8 cellular contexts compared by ENCODE assay signal in genomic region chr12:10716704-10717315, GRCh38. TPM values are rescaled to one million over a fixed set of nuclear protein-coding genes. Genes with fewer than 3 reads are reported as not detected.
DNase-seq lines count a peak whose midpoint lies in the region; ATAC-seq, FAIRE-seq and TF ChIP-seq lines count a peak whose summit lies in the region.

No MANE protein-coding gene starts in this region.

- peak overlapping the region; percentile 28; the same call in 1 of the 2 replicates for H4K8ac ChIP-seq in H1 (ENCODE audit: extremely low read depth, insufficient read depth, low read length)

- peak; percentile 65 for DNase-seq in A673 (ENCODE audit: low spot score)
- no peak for DNase-seq in H1 (ENCODE audit: low read depth in 1 of 2, low spot score in 2 of 2)
- DNase-seq in mucosa of gallbladder (ENCODE audit: low spot score): peak; percentile 72
- no peak for DNase-seq in activated CD4-positive, alpha-beta T cell treated with anti-CD3 and anti-CD28 coated beads for 4 hours
- DNase-seq in SIG-M5 (lab: John Stamatoyannopoulos, UW): no peak

- H3K23me2 ChIP-seq in H1 (ENCODE audit: low read depth, low read length): peaks cover 2% of the 10 kb centered on the region

- no peak for TF ChIP-seq CTCF in A673 (conservative IDR thresholded peaks at IDR 0.05; ENCODE audit: low read depth, low read length)
- no peak for TF ChIP-seq CTCF in Loucy (conservative IDR thresholded peaks at IDR 0.05; ENCODE audit: low read length)
- no peak for TF ChIP-seq CTCF in H1 (IDR thresholded peaks at IDR 0.05; ENCODE audit: control extremely low read depth in 1 of 3, insufficient read depth in 1 of 3, low read depth in 1 of 3, low read length in 3 of 3)

- POLR2A ChIA-PET in A673 (lab: Charles Lee; ENCODE audit: low non-redundant PET): no interaction called here
- POLR2A ChIA-PET in H1 (lab: Charles Lee; ENCODE audit: partially characterized antibody): interaction anchor here (0.9 to 1.9 kb wide), 4 partner anchors 8 to 455 kb away, joined by 3 to 10 read pairs (median 4); no protein-coding TSS in a partner anchor

- no peak overlapping the region for H2AK5ac ChIP-seq in H1 (ENCODE audit: low read depth, low read length)

- FAIRE-seq in H1 (lab: Jason Lieb, UNC): no peak

- peaks cover 32% of the 10 kb centered on the region for H4K20me1 ChIP-seq in Loucy (ENCODE audit: insufficient read depth, low read length, poor library complexity, severe bottlenecking)
- peaks cover 4 to 8% of the 10 kb centered on the region in 2 experiments for H4K20me1 ChIP-seq in H1 (replicated peaks in 1 of 2; ENCODE audit: control insufficient read depth in 1 of 2, insufficient read depth in 2 of 2, low read length in 2 of 2)

- CTCF ChIA-PET in A673 (lab: Charles Lee): no interaction called here
- CTCF ChIA-PET in H1 (lab: Charles Lee; ENCODE audit: partially characterized antibody): interaction anchor here (0.9 to 1.6 kb wide), 6 partner anchors 9 to 1988 kb away, joined by 3 to 4 read pairs (median 3); no protein-coding TSS in a partner anchor

- H2BK20ac ChIP-seq in H1 (ENCODE audit: low read length): no peak overlapping the region

- H3K36me3 ChIP-seq in A673 (ENCODE audit: insufficient read depth, low read length, poor library complexity, severe bottlenecking) (peaks cover 42% of the 10 kb centered on the region), Loucy (ENCODE audit: insufficient read depth, low read length) (peaks cover 33% of the 10 kb centered on the region; the same call in 1 of the 2 replicates), H1 (ENCODE audit: control insufficient read depth in 2 of 4, insufficient read depth in 4 of 4, low read length in 3 of 4) (peaks cover 10 to 53% (median 40%) of the 10 kb centered on the region in 4 experiments)

- H3K4me2 ChIP-seq in Loucy (ENCODE audit: low read depth, low read length, poor library complexity, severe bottlenecking): peak overlapping the region; percentile 74
- peak overlapping the region; percentile 5 to 13; a peak in 2 of 4 replicates for H3K4me2 ChIP-seq in H1 (ENCODE audit: insufficient read depth in 1 of 2, low read depth in 2 of 2, low read length in 2 of 2)

- no peak for TF ChIP-seq POLR2A in H1 (IDR thresholded peaks at IDR 0.05; ENCODE audit: control extremely low read depth in 1 of 2, low read depth in 2 of 2, low read length in 2 of 2)

- H3K4me3 ChIP-seq in A673 (ENCODE audit: low read depth, low read length, poor library complexity, severe bottlenecking) (no peak overlapping the region), Loucy (ENCODE audit: low read length, poor library complexity, severe bottlenecking) (peak overlapping the region; percentile 94), H1 (ENCODE audit: extremely low read depth in 1 of 4, insufficient read depth in 2 of 4, low read depth in 3 of 4, low read length in 4 of 4) (0 out of 8 replicates have a peak overlapping the region, but pooled peaks of 1 of the 4 experiments have one; percentile 0)

- peaks cover 54% of the 10 kb centered on the region for H3K4me1 ChIP-seq in A673 (ENCODE audit: insufficient read depth, low read length, poor library complexity, severe bottlenecking)
- H3K4me1 ChIP-seq in Loucy (ENCODE audit: insufficient read depth, low read length, poor library complexity, severe bottlenecking): peaks cover 47% of the 10 kb centered on the region
- peaks cover 7 to 24% (median 10%) of the 10 kb centered on the region in 4 experiments; a peak in 6 of 7 replicates for H3K4me1 ChIP-seq in H1 (replicated peaks in 1 of 4; ENCODE audit: control insufficient read depth in 3 of 4, insufficient read depth in 4 of 4, low read length in 3 of 4)

- no peak overlapping the region for H4K5ac ChIP-seq in H1 (ENCODE audit: insufficient read length, low read depth, low read length)

- TF ChIP-seq EP300 in H1 (IDR thresholded peaks at IDR 0.05; ENCODE audit: borderline replicate concordance in 1 of 2, low read depth in 2 of 2, low read length in 2 of 2): no peak

- H3K27ac ChIP-seq in A673 (ENCODE audit: low read depth, low read length, poor library complexity, severe bottlenecking): no peak overlapping the region
- no peak overlapping the region; the same call in 1 of the 2 replicates for H3K27ac ChIP-seq in H1 (ENCODE audit: low read depth, low read length)

- no peaks in the 10 kb centered on the region; the same call in 1 of the 2 replicates for H3K79me1 ChIP-seq in H1 (ENCODE audit: low read depth, low read length)

- H2BK12ac ChIP-seq in H1 (ENCODE audit: low read depth, low read length): no peak overlapping the region

- H3K9me3 ChIP-seq in A673 (ENCODE audit: low read depth, low read length, poor library complexity, severe bottlenecking) (no peaks in the 10 kb centered on the region), Loucy (ENCODE audit: insufficient read depth, low read depth, low read length) (no peaks in the 10 kb centered on the region), H1 (ENCODE audit: insufficient read depth in 2 of 2, low read depth in 1 of 2, low read length in 1 of 2) (no peaks in the 10 kb centered on the region)

- no peak overlapping the region for H3K56ac ChIP-seq in H1 (replicated peaks; ENCODE audit: insufficient read length, low read depth, low read length)

- no peak overlapping the region; the same call in 1 of the 2 replicates for H2BK5ac ChIP-seq in H1 (ENCODE audit: low read depth, low read length)

- no TSS peak for BruUV-seq in A673 (replicated peaks; lab: Mats Ljungman, UMichigan)

- WGBS in H1 (ENCODE audit: extremely low coverage in 1 of 2, insufficient coverage in 1 of 2, insufficient read length in 1 of 2, insufficient replicate concordance in 2 of 2, low coverage in 1 of 2, low lambda C conversion rate in 2 of 2, missing lambda C conversion rate in 1 of 2), 2 experiments: 62% methylated on average over 6 of the region's 6 CpGs; no CpG with 5 or more reads in 1 of the 2 experiments

- H3K27me3 ChIP-seq in A673 (replicated peaks; ENCODE audit: insufficient read depth, low read depth, low read length, poor library complexity) (no peaks in the 10 kb centered on the region), Loucy (ENCODE audit: insufficient read depth, low read length, poor library complexity, severe bottlenecking) (no peaks in the 10 kb centered on the region), H1 (replicated peaks in 1 of 4; ENCODE audit: control insufficient read depth in 3 of 4, extremely low read depth in 1 of 4, insufficient read depth in 3 of 4, low read length in 3 of 4) (no peaks in the 10 kb centered on the region)

- no peak overlapping the region for H2BK15ac ChIP-seq in H1 (ENCODE audit: low read length)

- H4K91ac ChIP-seq in H1 (replicated peaks; ENCODE audit: insufficient read length, low read length): no peak overlapping the region

- peak overlapping the region; percentile 56 for H3K9ac ChIP-seq in Loucy (ENCODE audit: low read depth, low read length, poor library complexity, severe bottlenecking)
- H3K9ac ChIP-seq in H1 (replicated peaks in 1 of 4; ENCODE audit: extremely low read depth in 1 of 4, low read depth in 3 of 4, low read length in 3 of 4): no peak overlapping the region

- H3K14ac ChIP-seq in H1 (ENCODE audit: insufficient read length): no peak overlapping the region

- no peaks in the 10 kb centered on the region for H3K9me2 ChIP-seq in Loucy (replicated peaks; ENCODE audit: low read depth, low read length)

- peaks cover 2% of the 10 kb centered on the region; the same call in 1 of the 2 replicates for H3F3A ChIP-seq in Loucy (ENCODE audit: low read depth)

- intact Hi-C loops in A673 (cut with micrococcal nuclease; ENCODE audit: unreplicated experiment): no loop called here

- peaks cover 66% of the 10 kb centered on the region for H3K79me2 ChIP-seq in Loucy (ENCODE audit: insufficient read depth, low read length)
- H3K79me2 ChIP-seq in H1 (ENCODE audit: control insufficient read depth in 1 of 2, insufficient read depth in 2 of 2, low read length in 2 of 2): peaks cover 23 to 78% of the 10 kb centered on the region in 2 experiments

- no peak overlapping the region for H2BK120ac ChIP-seq in H1 (replicated peaks; ENCODE audit: low read depth, low read length)

- ATAC-seq in GM21526 (IDR thresholded peaks at IDR 0.05; ENCODE audit: low FRiP score, unreplicated experiment) (no peak), HG03565 (IDR thresholded peaks at IDR 0.05; ENCODE audit: unreplicated experiment) (no peak)

- no peak for TF ChIP-seq RAD21 in H1 (IDR thresholded peaks at IDR 0.05 in 1 of 2, conservative IDR thresholded peaks at IDR 0.05 in 1 of 2; ENCODE audit: low read depth in 2 of 2, low read length in 2 of 2)

- H2AFZ ChIP-seq in Loucy (ENCODE audit: low read length): no peak overlapping the region
- H2AFZ ChIP-seq in H1 (ENCODE audit: low read length): no peak overlapping the region

- H3K23ac ChIP-seq in H1 (ENCODE audit: insufficient read length): no peak overlapping the region

- no peak overlapping the region for H3K4ac ChIP-seq in H1 (replicated peaks; ENCODE audit: insufficient read length, low read depth, low read length)

- H3K18ac ChIP-seq in H1 (ENCODE audit: extremely low read depth, low read length): no peak overlapping the region

TF ChIP-seq in H1, 55 proteins besides CTCF, POLR2A, EP300 and RAD21:
- no peak for TF ChIP-seq FOSL1 (IDR thresholded peaks at IDR 0.05; ENCODE audit: insufficient read depth, low read depth, low read length)
- TF ChIP-seq JUND (IDR thresholded peaks at IDR 0.05; ENCODE audit: low read length): peak; percentile 74; the same call in 1 of the 2 replicates

RNA-seq across cellular contexts. Expression of gene YBX3, which starts 6.3 kb away (rescaled TPM):
- total RNA-seq in A673 (2021): 272 and 288 TPM in 2 replicates
- total RNA-seq in H1 (2021; fragmentation: NEBNext Ultra II Directional; extraction: Animal tissue kit (Norgen Biotek cat#: 25700)): 480 and 495 TPM in 2 replicates
- polyA plus RNA-seq in H1 (2011; rRNA removed): 83.1 and 155 TPM in 2 replicates
- polyA plus RNA-seq in H1 (2011; cell fraction: cytosol; rRNA removed): 141 TPM
- polyA plus RNA-seq in H1 (2011; cell fraction: nucleus; rRNA removed): 274 TPM
- polyA plus RNA-seq in H1 (2012, experiment 1 of 2): 220 to 296 TPM (median 281 TPM) in 4 replicates
- 278 TPM for polyA plus RNA-seq in H1 (2012, experiment 2 of 2)
- polyA plus RNA-seq in H1 (2013, experiment 1 of 2): 403 TPM
- polyA plus RNA-seq in H1 (2013, experiment 2 of 2): 381 TPM
- 53.8 and 94.7 TPM in 2 replicates for polyA minus RNA-seq in H1 (2011; rRNA and poly(A)+ RNA removed)
- polyA minus RNA-seq in H1 (2011; cell fraction: cytosol; rRNA and poly(A)+ RNA removed): 116 TPM
- polyA minus RNA-seq in H1 (2011; cell fraction: nucleus; rRNA and poly(A)+ RNA removed): 163 TPM
- total RNA-seq in mucosa of gallbladder: 159 TPM

RNA-seq across cellular contexts. Expression of gene STYK1, which starts 43.0 kb away (rescaled TPM):
- total RNA-seq in A673 (2021) (0.77 and 0.94 TPM in 2 replicates), mucosa of gallbladder (12.3 TPM)
- total RNA-seq in H1 (2021; fragmentation: NEBNext Ultra II Directional; extraction: Animal tissue kit (Norgen Biotek cat#: 25700)): 1.1 and 1.6 TPM in 2 replicates
- polyA plus RNA-seq in H1 (2011; rRNA removed): 0.38 and 0.61 TPM in 2 replicates
- 0.90 TPM for polyA plus RNA-seq in H1 (2011; cell fraction: cytosol; rRNA removed)
- 4.0 TPM for polyA plus RNA-seq in H1 (2011; cell fraction: nucleus; rRNA removed)
- 0.53 to 2.2 TPM (median 1.4 TPM) in 4 replicates for polyA plus RNA-seq in H1 (2012, experiment 1 of 2)
- 0.16 TPM for polyA plus RNA-seq in H1 (2012, experiment 2 of 2)
- 1.1 TPM for polyA plus RNA-seq in H1 (2013, experiment 1 of 2)
- 1.5 TPM for polyA plus RNA-seq in H1 (2013, experiment 2 of 2)
- 1.5 and 3.2 TPM in 2 replicates for polyA minus RNA-seq in H1 (2011; rRNA and poly(A)+ RNA removed)
- polyA minus RNA-seq in H1 (2011; cell fraction: cytosol; rRNA and poly(A)+ RNA removed): not detected
- 2.5 TPM for polyA minus RNA-seq in H1 (2011; cell fraction: nucleus; rRNA and poly(A)+ RNA removed)

Comparison
In these comparisons a context has a peak if more than half of its experiments do, and no peak if none do; other contexts are left out.
1. DNase-seq: peak in A673 (single experiment) and mucosa of gallbladder (single experiment); none in H1 (0 of 2), activated CD4-positive, alpha-beta T cell treated with anti-CD3 and anti-CD28 coated beads for 4 hours (0 of 2) and SIG-M5 (single experiment).